In genomic region chr5:33755216-33755615, GRCh38 we compare ENCODE assay signal across 20 cellular contexts.
DNase-seq lines count a peak whose midpoint lies in the region; ATAC-seq and TF ChIP-seq lines count a peak whose summit lies in the region.
"Had no signal": no experiment of that assay in that cellular context is flagged by ENCODE, and none has a peak within 500 bp of the region (broad histone marks: within the 10 kb centered on the region; RNA-seq: fewer than 3 reads in every experiment).

No MANE protein-coding gene starts in this region.

- no peak overlapping the region for H2BK15ac ChIP-seq in mesenchymal stem cell (ENCODE audit: low read depth, poor library complexity, severe bottlenecking)

- H3K9me3 ChIP-seq in mesenchymal stem cell (ENCODE audit: control insufficient read depth, low read length) (no peaks in the 10 kb centered on the region), PC-9 (ENCODE audit: insufficient read depth, low read depth) (no peaks in the 10 kb centered on the region), T-helper 17 cell (ENCODE audit: control insufficient read depth, low read length, poor library complexity, severe bottlenecking) (no peaks in the 10 kb centered on the region)
- H3K9me3 ChIP-seq: A549, Caco-2, SJSA1 had no signal

- no peaks in the 10 kb centered on the region for H3K27me3 Mint-ChIP-seq in natural killer cell treated with Interleukin-12 subunit alpha and Interleukin-12 subunit beta and Interleukin-15 and Interleukin-18, amount 100 ng/mL, for 72 hours
- peaks cover 13% of the 10 kb centered on the region for H3K27me3 Mint-ChIP-seq in T-helper 17 cell

- no peak overlapping the region for H2BK120ac ChIP-seq in mesenchymal stem cell (ENCODE audit: low read depth, low read length)

- no peaks in the 10 kb centered on the region for H3K36me3 Mint-ChIP-seq in natural killer cell treated with Interleukin-12 subunit alpha and Interleukin-12 subunit beta and Interleukin-15 and Interleukin-18, amount 100 ng/mL, for 72 hours
- H3K36me3 Mint-ChIP-seq in T-helper 17 cell (ENCODE audit: low read depth), result no peaks in the 10 kb centered on the region

- no peak overlapping the region for H3K27ac Mint-ChIP-seq in natural killer cell treated with Interleukin-12 subunit alpha and Interleukin-12 subunit beta and Interleukin-15 and Interleukin-18, amount 100 ng/mL, for 72 hours
- H3K27ac Mint-ChIP-seq in T-helper 17 cell, result no peak overlapping the region
- H3K27ac Mint-ChIP-seq: GM23338 had no signal

- H3K14ac ChIP-seq in mesenchymal stem cell (ENCODE audit: low read length in 2 of 2), result no peak overlapping the region

- no peak overlapping the region for H3K4ac ChIP-seq in mesenchymal stem cell (ENCODE audit: low read depth in 1 of 2, low read length in 2 of 2)

- no peaks in the 10 kb centered on the region for H3K4me1 Mint-ChIP-seq in natural killer cell treated with Interleukin-12 subunit alpha and Interleukin-12 subunit beta and Interleukin-15 and Interleukin-18, amount 100 ng/mL, for 72 hours (ENCODE audit: low read depth in 2 of 2)
- H3K4me1 Mint-ChIP-seq in T-helper 17 cell, result no peaks in the 10 kb centered on the region

- peaks cover 25% of the 10 kb centered on the region for H3K79me1 ChIP-seq in mesenchymal stem cell (replicated peaks; ENCODE audit: low read length, poor library complexity, severe bottlenecking)

- H3K4me2 ChIP-seq in mesenchymal stem cell (ENCODE audit: low read length, poor library complexity, severe bottlenecking) (no peak overlapping the region), PC-9 (no peak overlapping the region)
- H3K4me2 ChIP-seq: A549, GM23338 had no signal

- H3K4me1 ChIP-seq in mesenchymal stem cell (ENCODE audit: control insufficient read depth, insufficient read depth, low read depth, low read length) (no peaks in the 10 kb centered on the region), PC-9 (replicated peaks; ENCODE audit: insufficient read depth) (peaks cover 12% of the 10 kb centered on the region)
- H3K4me1 ChIP-seq: A549, Caco-2, SJSA1 had no signal

- H3K4me3 Mint-ChIP-seq in natural killer cell treated with Interleukin-12 subunit alpha and Interleukin-12 subunit beta and Interleukin-15 and Interleukin-18, amount 100 ng/mL, for 72 hours, result no peak overlapping the region
- no peak overlapping the region for H3K4me3 Mint-ChIP-seq in T-helper 17 cell
- H3K4me3 Mint-ChIP-seq: GM23338 had no signal

- no peak overlapping the region for H3K23ac ChIP-seq in mesenchymal stem cell (ENCODE audit: low read length in 2 of 2)

- H4K8ac ChIP-seq in mesenchymal stem cell (ENCODE audit: low read length), result no peak overlapping the region

- no peaks in the 10 kb centered on the region for H3K27me3 ChIP-seq in mesenchymal stem cell (ENCODE audit: control insufficient read depth in 1 of 2, insufficient read depth in 1 of 2, low read length in 2 of 2)
- H3K27me3 ChIP-seq in PC-9 (ENCODE audit: insufficient read depth, low read depth), result no peaks in the 10 kb centered on the region
- H3K27me3 ChIP-seq: SJSA1 had no signal

- DNase-seq in EL (peak; percentile 79), NCI-H524 treated with DMSO at 0.1 percent for 48 hours (lab: John Stamatoyannopoulos, UW) (peak; percentile 7), fibroblast of gingiva (ENCODE audit: low read depth) (peak; percentile 48), mesenchymal stem cell (peak; percentile 59), PC-9 (no peak), T-helper 17 cell (no peak)
- DNase-seq in natural killer cell treated with Interleukin-12 subunit alpha and Interleukin-12 subunit beta and Interleukin-15 and Interleukin-18, amount 100 ng/mL, for 72 hours (ENCODE audit: low spot score), result no peak
- no peak for DNase-seq in stimulated activated CD4-positive, alpha-beta T cell treated with anti-CD3 and anti-CD28 coated beads, Interleukin-1b, Interleukin-23, amount 100 ng/mL, for 48 hours
- DNase-seq: Caco-2; DMS53; Karpas-422; NCI-H146; NCI-H345; NCI-H69; NK-92 treated with Interleukin-12 subunit alpha and Interleukin-12 subunit beta, amount 100 ng/mL, for 24 hours; OCI-M1 had no signal

- H3K9me2 ChIP-seq in PC-9 (ENCODE audit: insufficient read depth), result no peaks in the 10 kb centered on the region

- no TSS peak for BruUV-seq in PC-9 (replicated peaks; lab: Mats Ljungman, UMichigan)

- no peak overlapping the region for H4K91ac ChIP-seq in mesenchymal stem cell (ENCODE audit: low read length)

- no peak overlapping the region for H3K27ac ChIP-seq in mesenchymal stem cell (ENCODE audit: low read length, poor library complexity, severe bottlenecking)
- H3K27ac ChIP-seq in PC-9, result no peak overlapping the region
- H3K27ac ChIP-seq: A549, HL-60, SJSA1 had no signal

- no peaks in the 10 kb centered on the region; the same call in 1 of the 2 replicates for H4K20me1 ChIP-seq in PC-9 (ENCODE audit: insufficient read depth)

- no peak overlapping the region for H2AFZ ChIP-seq in mesenchymal stem cell (ENCODE audit: low read depth, low read length)
- no peak overlapping the region for H2AFZ ChIP-seq in PC-9
- H2AFZ ChIP-seq: GM23338 had no signal

- H3K18ac ChIP-seq in mesenchymal stem cell (ENCODE audit: low read depth in 1 of 2, low read length in 2 of 2), result no peak overlapping the region

- no peaks in the 10 kb centered on the region for H3K9me3 Mint-ChIP-seq in natural killer cell treated with Interleukin-12 subunit alpha and Interleukin-12 subunit beta and Interleukin-15 and Interleukin-18, amount 100 ng/mL, for 72 hours
- H3K9me3 Mint-ChIP-seq: GM23338 had no signal

- H3K79me2 ChIP-seq in PC-9 (ENCODE audit: low read depth), result peaks cover 60% of the 10 kb centered on the region

- H2AK5ac ChIP-seq in mesenchymal stem cell (ENCODE audit: low read length, severe bottlenecking), result no peak overlapping the region

- H3K36me3 ChIP-seq in mesenchymal stem cell (ENCODE audit: control insufficient read depth in 1 of 2, insufficient read depth in 2 of 2, low read depth in 1 of 2, low read length in 2 of 2) (peaks cover 0 to 7% of the 10 kb centered on the region in 2 experiments), PC-9 (ENCODE audit: low read depth) (peaks cover 15% of the 10 kb centered on the region; the same call in 1 of the 2 replicates)
- H3K36me3 ChIP-seq: SJSA1 had no signal

- peaks cover 14% of the 10 kb centered on the region for H3F3A ChIP-seq in PC-9 (ENCODE audit: insufficient read depth, low read depth)

- H3K4me3 ChIP-seq in mesenchymal stem cell (ENCODE audit: insufficient read depth in 1 of 2, low read depth in 1 of 2, low read length in 2 of 2), result no peak overlapping the region
- no peak overlapping the region for H3K4me3 ChIP-seq in PC-9
- H3K4me3 ChIP-seq: A549, GM23338, SJSA1 had no signal

- ATAC-seq in natural killer cell treated with Interleukin-12 subunit alpha and Interleukin-12 subunit beta and Interleukin-15 and Interleukin-18, amount 100 ng/mL, for 72 hours, result no peak
- no peak for ATAC-seq in T-helper 17 cell
- ATAC-seq: A549, GM23338 had no signal

- no peak overlapping the region for H2BK12ac ChIP-seq in mesenchymal stem cell (ENCODE audit: low read length in 2 of 2)

- no peak overlapping the region for H3K9ac ChIP-seq in mesenchymal stem cell (ENCODE audit: low read length)

- TF ChIP-seq CTCF in PC-9 (conservative IDR thresholded peaks at IDR 0.05), result no peak

- 100% methylated on average over 1 of the region's 1 CpG for WGBS in mesenchymal stem cell

- no peak overlapping the region for H2BK5ac ChIP-seq in mesenchymal stem cell (ENCODE audit: low read depth, low read length, poor library complexity, severe bottlenecking)

- CTCF ChIA-PET in PC-9 (lab: Charles Lee), result no interaction called here

- POLR2A ChIA-PET in PC-9 (lab: Charles Lee; ENCODE audit: unreplicated experiment), result no interaction called here

- intact Hi-C loops in PC-9 (cut with micrococcal nuclease; ENCODE audit: unreplicated experiment), result no loop called here

Comparison
In these comparisons a context has a peak if more than half of its experiments do, and no peak if none do; other contexts are left out.
1. DNase-seq: peak in EL (single experiment), NCI-H524 treated with DMSO at 0.1 percent for 48 hours (single experiment), fibroblast of gingiva (single experiment) and mesenchymal stem cell (single experiment); none in natural killer cell treated with Interleukin-12 subunit alpha and Interleukin-12 subunit beta and Interleukin-15 and Interleukin-18, amount 100 ng/mL, for 72 hours (single experiment), PC-9 (0 of 2), stimulated activated CD4-positive, alpha-beta T cell treated with anti-CD3 and anti-CD28 coated beads, Interleukin-1b, Interleukin-23, amount 100 ng/mL, for 48 hours (single experiment) and T-helper 17 cell (0 of 3).